In genomic region chr4:116244771-116245170, GRCh38 we compare ENCODE assay signal across 28 cellular contexts.
"Had no signal": no experiment of that assay in that cellular context is flagged by ENCODE, and none has a peak within 500 bp of the region (broad histone marks: within the 10 kb centered on the region; RNA-seq: fewer than 3 reads in every experiment).

No MANE protein-coding gene starts in this region.

- ATAC-seq: activated naive CD4-positive, alpha-beta T cell treated with anti-CD3 and anti-CD28 coated beads, Interleukin-2, amount 50 U/mL, for 72 hours; activated naive CD8-positive, alpha-beta T cell treated with anti-CD3 and anti-CD28 coated beads, Interleukin-2, amount 50 U/mL, for 24 hours; activated T-cell treated with anti-CD3 and anti-CD28 coated beads, Interleukin-2, amount 50 U/mL, for 4 hours; activated T-cell treated with anti-CD3 and anti-CD28 coated beads, Interleukin-2, amount 50 U/mL, for 72 hours; activated T-helper 17 cell treated with anti-CD3 and anti-CD28 coated beads, Interleukin-2, amount 50 U/mL, for 72 hours; body of pancreas had no signal

- DNase-seq: activated effector memory CD4-positive, alpha-beta T cell treated with anti-CD3 and anti-CD28 coated beads, Interleukin-2, amount 50 U/mL, for 16 hours; activated effector memory CD4-positive, alpha-beta T cell treated with Interleukin-2 at 50 U/mL for 16 hours; activated gamma-delta T cell; activated gamma-delta T cell treated with Interleukin-2 at 50 U/mL for 16 hours; activated naive CD4-positive, alpha-beta T cell; activated naive CD4-positive, alpha-beta T cell treated with anti-CD3 and anti-CD28 coated beads for 36 hours; activated naive CD4-positive, alpha-beta T cell treated with anti-CD3 and anti-CD28 coated beads, Interleukin-2, amount 10 ng/mL, durations not matched to agents 7 days and 5 days; activated naive CD4-positive, alpha-beta T cell treated with anti-CD3 and anti-CD28 coated beads, Interleukin-2, amount 50 U/mL, for 16 hours; activated naive CD4-positive, alpha-beta T cell treated with Interleukin-2 at 50 U/mL for 16 hours; activated naive CD8-positive, alpha-beta T cell treated with anti-CD3 and anti-CD28 coated beads for 36 hours; activated naive CD8-positive, alpha-beta T cell treated with anti-CD3 and anti-CD28 coated beads, Interleukin-2, amount 10 ng/mL, durations not matched to agents 7 days and 5 days; activated naive CD8-positive, alpha-beta T cell treated with anti-CD3 and anti-CD28 coated beads, Interleukin-2, amount 50 U/mL, for 24 hours; activated T-cell treated with anti-CD3 and anti-CD28 coated beads, Interleukin-2, amount 50 U/mL, for 24 hours; activated T-cell treated with anti-CD3 and anti-CD28 coated beads, Interleukin-2, amount 50 U/mL, for 4 hours; activated T-cell treated with anti-CD3 and anti-CD28 coated beads, Interleukin-2, amount 50 U/mL, for 48 hours; activated T-cell treated with anti-CD3 and anti-CD28 coated beads, Interleukin-2, amount 50 U/mL, for 72 hours; adrenal gland; amniotic stem cell; amygdala; anterior cingulate cortex; aorta; body of pancreas; brain microvascular endothelial cell; caudate nucleus; central memory CD4-positive, alpha-beta T cell; cerebellar nuclear complex had no signal
